34 cellular contexts compared by ENCODE assay signal in the genomic region with DNA sequence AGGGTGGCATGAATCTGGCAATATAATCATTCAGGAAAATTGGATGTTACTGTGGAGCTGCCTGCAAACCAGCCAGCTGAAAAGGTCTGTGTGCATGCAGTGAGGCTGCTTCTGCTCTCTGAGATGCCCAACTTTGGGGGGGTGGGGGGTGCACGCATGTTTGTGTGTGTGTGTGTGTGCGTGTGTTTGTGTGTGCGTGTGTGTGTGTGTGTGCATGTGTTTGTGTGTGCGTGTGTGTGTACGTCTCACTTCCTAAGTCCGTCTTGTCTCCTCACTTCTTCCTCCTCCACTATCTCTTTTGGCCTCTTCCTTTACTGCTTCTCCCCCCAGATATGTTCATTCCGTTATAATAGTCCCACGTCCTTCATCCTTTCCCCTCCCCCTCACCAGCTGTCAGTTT.
"Had no signal": no experiment of that assay in that cellular context is flagged by ENCODE, and none has a peak within 500 bp of the region (broad histone marks: within the 10 kb centered on the region; RNA-seq: fewer than 3 reads in every experiment).

No MANE protein-coding gene starts in this region.

- ATAC-seq: activated CD8-positive, alpha-beta memory T cell treated with anti-CD3 and anti-CD28 coated beads, Interleukin-2, amount 10 ng/mL, durations not matched to agents 7 days and 5 days; activated naive CD8-positive, alpha-beta T cell treated with anti-CD3 and anti-CD28 coated beads, Interleukin-2, amount 50 U/mL, for 24 hours; PC-3; Right ventricle myocardium inferior; SK-N-SH treated with all-trans-retinoic acid at 6 μM for 48 hours; T-cell; T-helper 17 cell had no signal

- DNase-seq: activated CD4-positive, alpha-beta memory T cell treated with anti-CD3 and anti-CD28 coated beads, Interleukin-2, amount 10 ng/mL, durations not matched to agents 7 days and 5 days; activated CD4-positive, alpha-beta T cell treated with anti-CD3 and anti-CD28 coated beads for 1 hour; activated CD4-positive, alpha-beta T cell treated with anti-CD3 and anti-CD28 coated beads for 48 hours; activated CD4-positive, CD25-positive, alpha-beta regulatory T cell; activated CD8-positive, alpha-beta memory T cell treated with anti-CD3 and anti-CD28 coated beads for 24 hours; activated CD8-positive, alpha-beta memory T cell treated with anti-CD3 and anti-CD28 coated beads, Interleukin-2, amount 10 ng/mL, durations not matched to agents 7 days and 5 days; activated CD8-positive, alpha-beta memory T cell treated with anti-CD3 and anti-CD28 coated beads, Interleukin-2, amount 50 U/mL, for 48 hours; activated effector memory CD4-positive, alpha-beta T cell treated with Interleukin-2 at 50 U/mL for 16 hours; activated naive CD4-positive, alpha-beta T cell treated with anti-CD3 and anti-CD28 coated beads, Interleukin-2, amount 10 ng/mL, durations not matched to agents 7 days and 5 days; activated naive CD8-positive, alpha-beta T cell treated with anti-CD3 and anti-CD28 coated beads, Interleukin-2, amount 50 U/mL, for 24 hours; activated T-cell treated with anti-CD3 and anti-CD28 coated beads, Interleukin-2, amount 50 U/mL, for 48 hours; anterior cingulate cortex; caudate nucleus; cerebellar nuclear complex; NCI-H1105; NCI-H1417 treated with DMSO at 0.1 percent for 48 hours; NCI-H187 treated with DMSO at 0.1 percent for 48 hours; NCI-H2081 treated with DMSO at 0.1 percent for 48 hours; NCI-H226; NCI-H446 treated with DMSO at 0.1 percent for 48 hours; NCI-H524; NCI-H69; NK-92 treated with Interleukin-12 subunit alpha and Interleukin-12 subunit beta, amount 100 ng/mL, for 24 hours; PC-3; SIG-M5; T-cell; T-helper 17 cell; T-helper 9 cell had no signal

- H3K27ac Mint-ChIP-seq: activated CD4-positive, alpha-beta memory T cell treated with anti-CD3 and anti-CD28 coated beads, Interleukin-2, amount 10 ng/mL, durations not matched to agents 7 days and 5 days; activated CD8-positive, alpha-beta memory T cell treated with anti-CD3 and anti-CD28 coated beads, Interleukin-2, amount 10 ng/mL, durations not matched to agents 7 days and 5 days; activated naive CD4-positive, alpha-beta T cell treated with anti-CD3 and anti-CD28 coated beads, Interleukin-2, amount 10 ng/mL, durations not matched to agents 7 days and 5 days; activated naive CD8-positive, alpha-beta T cell; activated naive CD8-positive, alpha-beta T cell treated with anti-CD3 and anti-CD28 coated beads, Interleukin-2, amount 50 U/mL, for 24 hours; brain; T-cell; T-helper 17 cell had no signal

- H3K9me3 Mint-ChIP-seq: activated CD4-positive, alpha-beta memory T cell treated with anti-CD3 and anti-CD28 coated beads, Interleukin-2, amount 10 ng/mL, durations not matched to agents 7 days and 5 days; activated naive CD4-positive, alpha-beta T cell treated with anti-CD3 and anti-CD28 coated beads, Interleukin-2, amount 10 ng/mL, durations not matched to agents 7 days and 5 days; activated naive CD8-positive, alpha-beta T cell treated with anti-CD3 and anti-CD28 coated beads, Interleukin-2, amount 50 U/mL, for 24 hours; brain; T-cell had no signal

- H3K36me3 Mint-ChIP-seq: activated CD8-positive, alpha-beta memory T cell treated with anti-CD3 and anti-CD28 coated beads, Interleukin-2, amount 10 ng/mL, durations not matched to agents 7 days and 5 days; activated naive CD4-positive, alpha-beta T cell treated with anti-CD3 and anti-CD28 coated beads, Interleukin-2, amount 10 ng/mL, durations not matched to agents 7 days and 5 days; activated naive CD8-positive, alpha-beta T cell; brain; T-cell had no signal

- H3K27ac ChIP-seq: RWPE1, VCaP had no signal

- H3K27me3 Mint-ChIP-seq: activated naive CD8-positive, alpha-beta T cell treated with anti-CD3 and anti-CD28 coated beads, Interleukin-2, amount 50 U/mL, for 24 hours had no signal

- H3K4me1 Mint-ChIP-seq: activated CD4-positive, alpha-beta memory T cell treated with anti-CD3 and anti-CD28 coated beads, Interleukin-2, amount 10 ng/mL, durations not matched to agents 7 days and 5 days; activated CD8-positive, alpha-beta memory T cell treated with anti-CD3 and anti-CD28 coated beads, Interleukin-2, amount 10 ng/mL, durations not matched to agents 7 days and 5 days; activated naive CD4-positive, alpha-beta T cell treated with anti-CD3 and anti-CD28 coated beads, Interleukin-2, amount 10 ng/mL, durations not matched to agents 7 days and 5 days; activated naive CD8-positive, alpha-beta T cell treated with anti-CD3 and anti-CD28 coated beads, Interleukin-2, amount 50 U/mL, for 24 hours; T-cell; T-helper 17 cell had no signal

- H3K4me3 Mint-ChIP-seq: activated CD4-positive, alpha-beta memory T cell treated with anti-CD3 and anti-CD28 coated beads, Interleukin-2, amount 10 ng/mL, durations not matched to agents 7 days and 5 days; activated CD8-positive, alpha-beta memory T cell treated with anti-CD3 and anti-CD28 coated beads, Interleukin-2, amount 10 ng/mL, durations not matched to agents 7 days and 5 days; activated naive CD4-positive, alpha-beta T cell treated with anti-CD3 and anti-CD28 coated beads, Interleukin-2, amount 10 ng/mL, durations not matched to agents 7 days and 5 days; activated naive CD8-positive, alpha-beta T cell; activated naive CD8-positive, alpha-beta T cell treated with anti-CD3 and anti-CD28 coated beads, Interleukin-2, amount 50 U/mL, for 24 hours; brain; T-cell; T-helper 17 cell had no signal
